ENCODE assay signal across 1 cellular context in the genomic region with DNA sequence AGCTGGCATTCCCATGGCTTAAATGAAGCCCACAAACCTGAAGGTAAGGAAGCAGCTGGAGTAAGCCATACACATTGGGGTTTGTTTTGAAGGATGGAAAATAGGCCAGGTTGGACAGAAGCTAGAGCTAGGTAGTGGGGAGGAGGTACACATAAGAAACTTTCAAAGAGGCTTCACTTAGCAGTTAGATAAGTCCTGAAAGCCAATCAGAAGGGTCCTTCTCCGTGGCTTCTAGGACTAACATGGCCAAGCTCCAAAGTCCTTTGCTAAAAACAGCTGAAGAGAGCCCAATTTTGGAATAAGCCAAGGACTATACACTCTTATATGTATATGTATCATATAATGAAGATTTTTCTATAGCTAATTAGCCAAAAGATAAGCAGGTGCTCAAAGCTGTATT.
TF ChIP-seq lines count a peak whose summit lies in the region.

No MANE protein-coding gene starts in this region.

TF ChIP-seq in endothelial cell of umbilical vein, 7 proteins besides CTCF, POLR2A, EP300 and RAD21:
- TF ChIP-seq, protein P1, sequence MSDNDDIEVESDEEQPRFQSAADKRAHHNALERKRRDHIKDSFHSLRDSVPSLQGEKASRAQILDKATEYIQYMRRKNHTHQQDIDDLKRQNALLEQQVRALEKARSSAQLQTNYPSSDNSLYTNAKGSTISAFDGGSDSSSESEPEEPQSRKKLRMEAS (IDR thresholded peaks at IDR 0.05; ENCODE audit: insufficient read depth, insufficient read length), result no peak
- no peak for TF ChIP-seq FOS (IDR thresholded peaks at IDR 0.05; ENCODE audit: borderline replicate concordance, insufficient read depth, low read length)
- TF ChIP-seq EZH2 (IDR thresholded peaks at IDR 0.05; ENCODE audit: borderline replicate concordance, low read depth, low read length, severe bottlenecking), result no peak
- no peak for TF ChIP-seq MYC (IDR thresholded peaks at IDR 0.05; ENCODE audit: low read depth, low read length)
- TF ChIP-seq JUN (IDR thresholded peaks at IDR 0.05; ENCODE audit: borderline replicate concordance, insufficient read depth, insufficient read length, low read depth), result no peak
- no peak for TF ChIP-seq POLR2AphosphoS5 (IDR thresholded peaks at IDR 0.05; ENCODE audit: insufficient read depth, low read depth, low read length)
